In genomic region chr6:7910298-7910653, GRCh38 we compare ENCODE assay signal across 8 cellular contexts. TPM values are rescaled to one million over a fixed set of nuclear protein-coding genes. Genes with fewer than 3 reads are reported as not detected.
DNase-seq lines count a peak whose midpoint lies in the region; ATAC-seq and TF ChIP-seq lines count a peak whose summit lies in the region.

No MANE protein-coding gene starts in this region.

- TF ChIP-seq CTCF in NB4 (IDR thresholded peaks at IDR 0.05; ENCODE audit: low read depth, low read length) (no peak), foreskin fibroblast (IDR thresholded peaks at IDR 0.05; ENCODE audit: low read depth, low read length) (no peak)

- H3K36me3 Mint-ChIP-seq in CD4-positive, alpha-beta memory T cell = no peaks in the 10 kb centered on the region

- no peak overlapping the region for H3K4me3 Mint-ChIP-seq in CD4-positive, alpha-beta memory T cell

- H3K36me3 ChIP-seq in CD4-positive, alpha-beta memory T cell (ENCODE audit: insufficient read depth, low read length) = no peaks in the 10 kb centered on the region
- H3K36me3 ChIP-seq in skeletal muscle tissue (ENCODE audit: control insufficient read depth in 3 of 3, insufficient read depth in 3 of 3, low read length in 3 of 3) = no peaks in the 10 kb centered on the region

- no peak overlapping the region for H3K27ac Mint-ChIP-seq in CD4-positive, alpha-beta memory T cell

- H3K27me3 Mint-ChIP-seq in CD4-positive, alpha-beta memory T cell = no peaks in the 10 kb centered on the region

- no peak for TF ChIP-seq POLR2A in NB4 (IDR thresholded peaks at IDR 0.05; ENCODE audit: extremely low read depth, insufficient read length)

- no peaks in the 10 kb centered on the region for H3K9me3 Mint-ChIP-seq in CD4-positive, alpha-beta memory T cell

- intact Hi-C loops in CD4-positive, alpha-beta memory T cell (cut with micrococcal nuclease) = loop anchor here (1.0 kb wide), 1 partner anchor 154 kb away; the partner anchor contains the start of gene BLOC1S5
- intact Hi-C loops in sciatic nerve (cut with DNase I) = no loop called here

- CTCF ChIA-PET in CD4-positive, alpha-beta memory T cell (lab: Charles Lee; ENCODE audit: partially characterized antibody) = no interaction called here

- H3K9ac ChIP-seq in skeletal muscle tissue (ENCODE audit: low read depth in 1 of 3, low read length in 3 of 3) = peak overlapping the region in 1 of 3 donors; percentile 81

- peak overlapping the region; percentile 13 for H3K27ac ChIP-seq in CD4-positive, alpha-beta memory T cell (ENCODE audit: low read depth, low read length)
- H3K27ac ChIP-seq in skeletal muscle tissue (ENCODE audit: low read depth, low read length) = peak overlapping the region; percentile 12

- ATAC-seq in GM21447 (IDR thresholded peaks at IDR 0.05; ENCODE audit: unreplicated experiment) (peak; percentile 13), sciatic nerve (no peak)

- DNase-seq in CD4-positive, alpha-beta memory T cell = no peak
- DNase-seq in NB4 (ENCODE audit: low read depth) (no peak), foreskin fibroblast (no peak), T1000 (lab: John Stamatoyannopoulos, UW) (no peak), NK-92 (lab: John Stamatoyannopoulos, UW; ENCODE audit: unreplicated experiment) (no peak), sciatic nerve (ENCODE audit: low spot score) (no peak)

- POLR2A ChIA-PET in CD4-positive, alpha-beta memory T cell (lab: Charles Lee; ENCODE audit: partially characterized antibody) = no interaction called here

- H3K27me3 ChIP-seq in CD4-positive, alpha-beta memory T cell (ENCODE audit: insufficient read depth, low read length) = no peaks in the 10 kb centered on the region
- no peaks in the 10 kb centered on the region for H3K27me3 ChIP-seq in skeletal muscle tissue (ENCODE audit: control insufficient read depth in 3 of 3, insufficient read depth in 3 of 3, low read length in 3 of 3)

- peaks cover 3 to 15% (median 8%) of the 10 kb centered on the region in 4 donors for H3K4me1 Mint-ChIP-seq in CD4-positive, alpha-beta memory T cell

- peak overlapping the region in 1 of 2 donors; percentile 69 for H3K4me3 ChIP-seq in CD4-positive, alpha-beta memory T cell (ENCODE audit: low read length in 2 of 2)
- H3K4me3 ChIP-seq in NB4 (ENCODE audit: low read depth, low read length) (peak overlapping the region; percentile 62), foreskin fibroblast (ENCODE audit: low read depth in 1 of 2, low read length in 2 of 2) (peak overlapping the region; percentile 65 to 67), skeletal muscle tissue (ENCODE audit: low read length in 3 of 3) (peak overlapping the region; percentile 51 to 85 (median 53))

- no peaks in the 10 kb centered on the region for H3K9me3 ChIP-seq in CD4-positive, alpha-beta memory T cell (ENCODE audit: control insufficient read depth in 1 of 2, low read length in 2 of 2)
- no peaks in the 10 kb centered on the region for H3K9me3 ChIP-seq in skeletal muscle tissue (ENCODE audit: control insufficient read depth in 3 of 3, low read length in 3 of 3)

- H3K4me1 ChIP-seq in CD4-positive, alpha-beta memory T cell (ENCODE audit: insufficient read depth, low read length) = peaks cover 17% of the 10 kb centered on the region
- H3K4me1 ChIP-seq in skeletal muscle tissue (ENCODE audit: control insufficient read depth in 3 of 3, insufficient read depth in 3 of 3, low read length in 3 of 3) = peaks cover 14 to 19% (median 17%) of the 10 kb centered on the region in 3 donors

RNA-seq across cellular contexts. Expression of gene TXNDC5, which starts 0.3 kb away (rescaled TPM):
- 10 to 100 TPM; 18.1 to 21.8 TPM for total RNA-seq in CD4-positive, alpha-beta memory T cell
- polyA plus RNA-seq in CD4-positive, alpha-beta memory T cell = 10 to 100 TPM; 26.9 to 45.7 TPM
- total RNA-seq in skeletal muscle tissue = 118 TPM
- total RNA-seq in sciatic nerve = 62.7 TPM
